Comparison of ENCODE assay signal across 26 cellular contexts in genomic region chr2:81551040-81551634, GRCh38.
A peak's percentile ranks its signal among the peaks of the same experiment; 100 is the strongest.
DNase-seq lines count a peak whose midpoint lies in the region; ATAC-seq, FAIRE-seq and TF ChIP-seq lines count a peak whose summit lies in the region.
"Had no signal": no experiment of that assay in that cellular context is flagged by ENCODE, and none has a peak within 500 bp of the region (broad histone marks: within the 10 kb centered on the region; RNA-seq: fewer than 3 reads in every experiment).

No MANE protein-coding gene starts in this region.

- H3K27ac ChIP-seq in A549: no peak overlapping the region
- H3K27ac ChIP-seq: BLaER1 had no signal

- ATAC-seq in A549 (no peak), Right ventricle myocardium inferior (no peak), HG02642 (IDR thresholded peaks at IDR 0.05; ENCODE audit: poor library complexity, unreplicated experiment) (no peak), GM21526 (IDR thresholded peaks at IDR 0.05; ENCODE audit: low FRiP score, unreplicated experiment) (no peak)
- ATAC-seq: GM23338 had no signal

- no peaks in the 10 kb centered on the region for H3K4me1 ChIP-seq in A549
- H3K4me1 ChIP-seq: BLaER1, Caco-2, HAP-1 had no signal

- POLR2A ChIA-PET in A549 (lab: Yijun Ruan, JAX): no interaction called here

- H3K4me2 ChIP-seq in A549: no peak overlapping the region
- H3K4me2 ChIP-seq: BLaER1, GM23338 had no signal

- H3K9me3 ChIP-seq in A549: peaks cover 15% of the 10 kb centered on the region; the same call in 1 of the 3 replicates
- H3K9me3 ChIP-seq: BLaER1, Caco-2, HAP-1 had no signal

- no peak for TF ChIP-seq POLR2A in A549 (IDR thresholded peaks at IDR 0.05; ENCODE audit: low read length)

- WGBS in A549 (ENCODE audit: missing lambda C conversion rate): 12% methylated on average over 3 of the region's 3 CpGs

- intact Hi-C loops in Right ventricle myocardium inferior (cut with DNase I): no loop called here

- DNase-seq in A549 (ENCODE audit: low read depth in 1 of 2, low spot score in 1 of 2) (no peak), HT1080 (ENCODE audit: low read depth) (peak; percentile 33), RPMI7951 (ENCODE audit: low read depth) (peak; percentile 17), kidney tubule cell (ENCODE audit: low spot score) (peak; percentile 2), Right ventricle myocardium inferior (ENCODE audit: missing footprints) (no peak)
- DNase-seq: ACHN; Caco-2; CD4-positive, alpha-beta memory T cell; DMS 273 treated with DMSO at 0.1 percent for 48 hours; DMS79 treated with DMSO at 0.1 percent for 48 hours; KG1; MV-4-11; NCI-H1694; NCI-H2081 treated with DMSO at 0.1 percent for 48 hours; NCI-H2171 treated with DMSO at 0.1 percent for 48 hours; NCI-H446; NCI-H526 treated with DMSO at 0.1 percent for 48 hours; OCI-M1; RPMI8226; T-helper 1 cell had no signal

- no peak for TF ChIP-seq CTCF in A549 (IDR thresholded peaks at IDR 0.05)

- FAIRE-seq in A549 (lab: Jason Lieb, UNC): no peak
- FAIRE-seq: GM12891 had no signal

- no peak overlapping the region for H3K4me3 ChIP-seq in A549
- H3K4me3 ChIP-seq: BLaER1, GM23338, HAP-1 had no signal

- TF ChIP-seq RAD21 in A549 (conservative IDR thresholded peaks at IDR 0.05 in 1 of 2, IDR thresholded peaks at IDR 0.05 in 1 of 2): no peak

- TF ChIP-seq EP300 in A549 (IDR thresholded peaks at IDR 0.05): no peak

- CTCF ChIA-PET in A549 (lab: Yijun Ruan, JAX): no interaction called here

TF ChIP-seq in A549, 52 proteins besides CTCF, POLR2A, EP300 and RAD21:
- TF ChIP-seq MAFK (IDR thresholded peaks at IDR 0.05; ENCODE audit: partially characterized antibody): peak; percentile 53
- no peak for TF ChIP-seq RCOR1 (IDR thresholded peaks at IDR 0.05; ENCODE audit: low read depth, low read length)
TF ChIP-seq in A549: peak in this region for 1.

Comparison
In these comparisons a context has a peak if more than half of its experiments do, and no peak if none do; other contexts are left out.
1. DNase-seq: peak in HT1080 (single experiment), RPMI7951 (single experiment) and kidney tubule cell (single experiment); none in A549 (0 of 2) and Right ventricle myocardium inferior (single experiment).